ENCODE assay signal across 9 cellular contexts in genomic region chr6:108883172-108883571, GRCh38. TPM values are rescaled to one million over a fixed set of nuclear protein-coding genes. Genes with fewer than 3 reads are reported as not detected.
DNase-seq lines count a peak whose midpoint lies in the region; ATAC-seq, FAIRE-seq and TF ChIP-seq lines count a peak whose summit lies in the region.
"Had no signal": no experiment of that assay in that cellular context is flagged by ENCODE, and none has a peak within 500 bp of the region (broad histone marks: within the 10 kb centered on the region; RNA-seq: fewer than 3 reads in every experiment).

No MANE protein-coding gene starts in this region.

- no peaks in the 10 kb centered on the region for H3K36me3 ChIP-seq in pancreas
- H3K36me3 ChIP-seq in mucosa of descending colon (ENCODE audit: low read depth): no peaks in the 10 kb centered on the region

- intact Hi-C loops in pancreas (cut with DNase I) (no loop called here), mucosa of descending colon (cut with DNase I, micrococcal nuclease) (no loop called here)

- no peak overlapping the region for H3K4me3 ChIP-seq in pancreas
- H3K4me3 ChIP-seq in mucosa of descending colon: no peak overlapping the region

- TF ChIP-seq CTCF in pancreas (IDR thresholded peaks at IDR 0.05) (no peak), mucosa of descending colon (IDR thresholded peaks at IDR 0.05) (no peak)

- H3K9me3 ChIP-seq in pancreas: no peaks in the 10 kb centered on the region
- no peaks in the 10 kb centered on the region for H3K9me3 ChIP-seq in mucosa of descending colon

- WGBS in pancreas, 2 donors: 91 to 94% methylated on average over 1 of the region's 1 CpG

- ATAC-seq in activated CD4-positive, CD25-positive, alpha-beta regulatory T cell treated with anti-CD3 and anti-CD28 coated beads, Interleukin-2, amount 50 U/mL, for 24 hours: peak; percentile 83 to 90
- ATAC-seq in GM21723 (IDR thresholded peaks at IDR 0.05; ENCODE audit: unreplicated experiment) (peak; percentile 88), HG03432 (IDR thresholded peaks at IDR 0.05; ENCODE audit: unreplicated experiment) (peak; percentile 89), pancreas (no peak), mucosa of descending colon (no peak)

- H3K4me1 ChIP-seq in pancreas: no peaks in the 10 kb centered on the region
- H3K4me1 ChIP-seq in mucosa of descending colon (ENCODE audit: low read depth): peaks cover 1% of the 10 kb centered on the region

- no peak for DNase-seq in activated CD4-positive, CD25-positive, alpha-beta regulatory T cell (lab: John Stamatoyannopoulos, UW)
- DNase-seq in pancreas: no peak
- no peak for DNase-seq in mucosa of descending colon
- no peak for DNase-seq in activated effector memory CD4-positive, alpha-beta T cell treated with anti-CD3 and anti-CD28 coated beads, Interleukin-2, amount 50 U/mL, for 16 hours
- DNase-seq in NCI-H2196 (lab: John Stamatoyannopoulos, UW; ENCODE audit: unreplicated experiment): no peak
- DNase-seq: 8988T had no signal

- peak; percentile 5 for FAIRE-seq in pancreas (lab: Jason Lieb, UNC)

- no peaks in the 10 kb centered on the region for H3K27me3 ChIP-seq in pancreas

- no peak overlapping the region for H3K27ac ChIP-seq in pancreas

RNA-seq across cellular contexts. Expression of gene ARMC2, which starts 35.0 kb away (rescaled TPM):
- total RNA-seq in pancreas: 1 to 10 TPM; 2.3 to 4.1 (median 2.5) TPM
- polyA plus RNA-seq in pancreas: 1 to 10 TPM; 1.4 to 2.5 TPM
- 1 to 10 TPM; 3.5 to 5.5 (median 4.8) TPM for total RNA-seq in mucosa of descending colon

Comparison
In these comparisons a context has a peak if more than half of its experiments do, and no peak if none do; other contexts are left out.
1. ATAC-seq: peak in activated CD4-positive, CD25-positive, alpha-beta regulatory T cell treated with anti-CD3 and anti-CD28 coated beads, Interleukin-2, amount 50 U/mL, for 24 hours (2 of 2), GM21723 (single experiment) and HG03432 (single experiment); none in pancreas (0 of 4) and mucosa of descending colon (single experiment).